In genomic region chr3:133927543-133928066, GRCh38 we compare ENCODE assay signal across 8 cellular contexts. TPM values are rescaled to one million over a fixed set of nuclear protein-coding genes. Genes with fewer than 3 reads are reported as not detected.
DNase-seq lines count a peak whose midpoint lies in the region; ATAC-seq, FAIRE-seq and TF ChIP-seq lines count a peak whose summit lies in the region.

No MANE protein-coding gene starts in this region.

- DNase-seq in ACHN (peak; percentile 21), T-helper 2 cell (peak; percentile 46 to 71 (median 63)), astrocyte (ENCODE audit: low read depth) (no peak), small intestine (no peak)

- H3K27me3 Mint-ChIP-seq in astrocyte (ENCODE audit: low read depth, unreplicated experiment): peaks cover 40% of the 10 kb centered on the region

- peak overlapping the region; percentile 66 for H3K4me3 Mint-ChIP-seq in astrocyte (ENCODE audit: unreplicated experiment)

- H3K4me1 Mint-ChIP-seq in astrocyte (ENCODE audit: low read depth, unreplicated experiment): no peaks in the 10 kb centered on the region

- peaks cover 4% of the 10 kb centered on the region for H3K4me1 ChIP-seq in astrocyte (ENCODE audit: insufficient read depth, low read length)
- peaks cover 3% of the 10 kb centered on the region for H3K4me1 ChIP-seq in iPS-18a (ENCODE audit: control insufficient read depth, low read depth, low read length)
- no peaks in the 10 kb centered on the region for H3K4me1 ChIP-seq in small intestine (ENCODE audit: control insufficient read depth in 2 of 2, insufficient read depth in 1 of 2, low read depth in 1 of 2, low read length in 1 of 2)

- no peaks in the 10 kb centered on the region for H3K27me3 ChIP-seq in astrocyte (ENCODE audit: insufficient read depth, low read length)
- peaks cover 19% of the 10 kb centered on the region for H3K27me3 ChIP-seq in iPS-18a (ENCODE audit: control insufficient read depth, insufficient read depth, low read length)
- no peaks in the 10 kb centered on the region for H3K27me3 ChIP-seq in small intestine (ENCODE audit: control insufficient read depth in 2 of 2, insufficient read depth in 2 of 2, low read length in 2 of 2)

- FAIRE-seq in astrocyte (lab: Jason Lieb, UNC) (no peak), small intestine (lab: Jason Lieb, UNC) (no peak)

- WGBS in small intestine, 3 donors: 1 to 4% (median 2%) methylated on average over 35 to 50 of the region's 50 CpGs

- no peaks in the 10 kb centered on the region for H3K36me3 Mint-ChIP-seq in astrocyte (ENCODE audit: low read depth, unreplicated experiment)

- in situ Hi-C loops in ACHN (cut with HindIII; ENCODE audit: low pct_ligation_motif_present, low pct_unique_long_range_greater_than_20kb, low sequenced_read_pairs): no loop called here

- TF ChIP-seq CTCF in astrocyte (IDR thresholded peaks at IDR 0.05; ENCODE audit: insufficient read depth, low read depth, low read length): peak; percentile 41

- peak overlapping the region; percentile 62 for H3K4me3 ChIP-seq in astrocyte (ENCODE audit: insufficient read depth, low read depth, low read length)
- H3K4me3 ChIP-seq in iPS-18a (ENCODE audit: low read length): peak overlapping the region; percentile 62
- H3K4me3 ChIP-seq in small intestine (ENCODE audit: low read depth in 1 of 2, low read length in 2 of 2): peak overlapping the region; percentile 2 to 30

- peak overlapping the region; percentile 76 for H2AFZ ChIP-seq in astrocyte (ENCODE audit: low read depth, low read length)

- H3K36me3 ChIP-seq in astrocyte (ENCODE audit: insufficient read depth, low read length) (no peaks in the 10 kb centered on the region), iPS-18a (ENCODE audit: control insufficient read depth, low read depth, low read length) (no peaks in the 10 kb centered on the region), small intestine (ENCODE audit: control insufficient read depth in 2 of 2, insufficient read depth in 2 of 2, low read length in 2 of 2) (no peaks in the 10 kb centered on the region)

- ATAC-seq in GM18867 (IDR thresholded peaks at IDR 0.05; ENCODE audit: unreplicated experiment): peak; percentile 78
- ATAC-seq in HG03354 (IDR thresholded peaks at IDR 0.05; ENCODE audit: poor library complexity, severe bottlenecking, unreplicated experiment): peak; percentile 76
- ATAC-seq in HG02973 (IDR thresholded peaks at IDR 0.05; ENCODE audit: unreplicated experiment): no peak

- peak overlapping the region; percentile 92 for H3K4me2 ChIP-seq in astrocyte (ENCODE audit: low read length)

- H3K27ac ChIP-seq in astrocyte (ENCODE audit: low read depth, low read length) (no peak overlapping the region), iPS-18a (ENCODE audit: low read length) (no peak overlapping the region), small intestine (ENCODE audit: low read depth in 1 of 2, low read length in 1 of 2) (no peak overlapping the region)

- no peak overlapping the region for H3K27ac Mint-ChIP-seq in astrocyte (ENCODE audit: unreplicated experiment)

- H4K20me1 ChIP-seq in astrocyte (ENCODE audit: insufficient read depth, low read length): no peaks in the 10 kb centered on the region

- H3K79me2 ChIP-seq in astrocyte (ENCODE audit: insufficient read depth, low read length): no peaks in the 10 kb centered on the region

- H3K9ac ChIP-seq in astrocyte (ENCODE audit: low read length) (peak overlapping the region; percentile 79), iPS-18a (ENCODE audit: low read length) (no peak overlapping the region)

- no peaks in the 10 kb centered on the region for H3K9me3 Mint-ChIP-seq in astrocyte (ENCODE audit: unreplicated experiment)

- no peaks in the 10 kb centered on the region for H3K9me3 ChIP-seq in astrocyte (ENCODE audit: insufficient read depth, low read depth, low read length)
- no peaks in the 10 kb centered on the region for H3K9me3 ChIP-seq in iPS-18a (ENCODE audit: control insufficient read depth, low read depth, low read length)
- H3K9me3 ChIP-seq in small intestine (ENCODE audit: control insufficient read depth, low read depth): no peaks in the 10 kb centered on the region

RNA-seq across cellular contexts. Expression of gene RAB6B, which starts 31.9 kb away (rescaled TPM):
- 60.5 and 61.8 TPM in 2 replicates for total RNA-seq in astrocyte
- 1 to 10 TPM in 1 of 3 donors, under 1 TPM in 1, not detected in 1; 0.27 to 7.5 TPM for polyA plus RNA-seq in small intestine

Comparison
In these comparisons a context has a peak if more than half of its experiments do, and no peak if none do; other contexts are left out.
1. DNase-seq: peak in ACHN (single experiment) and T-helper 2 cell (5 of 5); none in astrocyte (single experiment) and small intestine (single experiment).
2. Peak in every context shown above with its lines, with median percentiles within 50 percentile points of each other: H3K4me3 ChIP-seq.